Comparison of ENCODE assay signal across 14 cellular contexts in the genomic region with DNA sequence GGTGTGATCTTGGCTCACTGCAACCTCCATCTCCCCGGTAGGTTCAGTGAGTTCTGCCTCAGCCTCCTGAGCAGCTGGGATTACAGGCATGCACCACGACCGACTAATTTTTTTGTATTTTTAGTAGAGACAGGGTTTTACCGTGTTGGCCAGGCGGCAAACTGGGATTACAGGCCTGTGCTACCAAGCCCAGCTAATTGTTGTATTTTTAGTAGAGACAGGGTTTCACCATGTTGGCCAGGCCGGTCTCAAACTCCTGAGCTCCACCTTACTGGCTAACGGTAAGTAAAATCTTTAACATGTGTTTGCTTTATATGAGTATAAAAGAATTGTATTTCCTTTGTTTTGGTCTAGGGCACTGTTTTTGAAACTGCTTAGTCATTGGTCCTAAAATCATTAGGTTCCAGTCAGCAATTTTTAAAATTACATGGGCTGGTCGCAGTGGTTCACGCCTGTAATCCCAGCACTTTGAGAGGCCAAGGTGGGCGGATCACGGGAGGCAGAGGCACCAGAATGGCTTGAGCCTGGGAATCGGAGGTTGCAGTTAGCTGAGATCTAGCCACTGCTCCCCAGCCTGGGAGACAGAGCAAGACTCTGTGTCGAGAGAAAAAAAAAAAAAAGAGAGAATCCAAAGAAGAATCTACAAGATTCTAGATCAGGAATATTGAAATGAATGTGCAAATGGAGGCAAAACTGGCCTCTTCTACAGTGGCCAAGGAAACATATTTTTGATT. TPM values are rescaled to one million over a fixed set of nuclear protein-coding genes. Genes with fewer than 3 reads are reported as not detected.
DNase-seq lines count a peak whose midpoint lies in the region; ATAC-seq, FAIRE-seq and TF ChIP-seq lines count a peak whose summit lies in the region.
"Had no signal": no experiment of that assay in that cellular context is flagged by ENCODE, and none has a peak within 500 bp of the region (broad histone marks: within the 10 kb centered on the region; RNA-seq: fewer than 3 reads in every experiment).

No MANE protein-coding gene starts in this region.

- H3K4me1 ChIP-seq in A549 (peaks cover 25% of the 10 kb centered on the region), fibroblast of lung (ENCODE audit: control insufficient read depth, extremely low read depth, insufficient read depth, low read length) (peaks cover 3% of the 10 kb centered on the region)
- H3K4me1 ChIP-seq: colonic mucosa had no signal

- in situ Hi-C loops in G401 (cut with HindIII; ENCODE audit: low sequenced_read_pairs) = no loop called here

- H3K4me2 ChIP-seq in A549 (peak overlapping the region; percentile 20; the same call in 1 of the 3 replicates), fibroblast of lung (ENCODE audit: extremely low read depth, insufficient read depth, low read length) (no peak overlapping the region)

- DNase-seq in A549 (ENCODE audit: low read depth in 1 of 2, low spot score in 1 of 2) (no peak), EH (ENCODE audit: low read depth) (peak; percentile 11), WERI-Rb-1 (no peak), fibroblast of lung (ENCODE audit: low read depth in 2 of 2) (no peak), G401 (ENCODE audit: low spot score) (no peak), NCI-H82 (lab: John Stamatoyannopoulos, UW) (no peak), hypothalamus (lab: John Stamatoyannopoulos, UW) (no peak)
- DNase-seq: activated CD4-positive, alpha-beta T cell treated with anti-CD3 and anti-CD28 coated beads, Interleukin-2, amount 50 U/mL, for 4 hours; C1 segment of cervical spinal cord; colonic mucosa; NCI-H1048 had no signal

- POLR2A ChIA-PET in A549 (lab: Yijun Ruan, JAX) = interaction anchor here (0.9 to 1.0 kb wide), 2 partner anchors 10 kb away, joined by 3 read pairs; no protein-coding TSS in a partner anchor

- WGBS in A549 (ENCODE audit: missing lambda C conversion rate) = 78% methylated on average over 13 of the region's 13 CpGs

- H3K79me2 ChIP-seq in fibroblast of lung (ENCODE audit: control insufficient read depth, insufficient read depth, low read length) = peaks cover 11% of the 10 kb centered on the region

- H3K27me3 ChIP-seq in WERI-Rb-1 (ENCODE audit: insufficient read depth, low read depth, severe bottlenecking) (no peaks in the 10 kb centered on the region), fibroblast of lung (ENCODE audit: control insufficient read depth, insufficient read depth, low read length) (no peaks in the 10 kb centered on the region)
- H3K27me3 ChIP-seq: colonic mucosa had no signal

- TF ChIP-seq EP300 in A549 (IDR thresholded peaks at IDR 0.05) = no peak

- CTCF ChIA-PET in A549 (lab: Yijun Ruan, JAX) = interaction anchor here (0.5 to 14.3 kb wide), 9 partner anchors 9 to 265 kb away, joined by 3 to 87 read pairs (median 4); no protein-coding TSS in a partner anchor

- no peak overlapping the region for H3K9ac ChIP-seq in fibroblast of lung (ENCODE audit: insufficient read depth, low read length)

- H2AFZ ChIP-seq in fibroblast of lung (ENCODE audit: low read length) = no peak overlapping the region

- TF ChIP-seq POLR2A in A549 (IDR thresholded peaks at IDR 0.05; ENCODE audit: low read length) = no peak

- FAIRE-seq in A549 (lab: Jason Lieb, UNC) = no peak

- H3K4me3 ChIP-seq in A549 (no peak overlapping the region), WERI-Rb-1 (ENCODE audit: low read depth, low read length) (no peak overlapping the region), fibroblast of lung (replicated peaks in 1 of 4; ENCODE audit: control extremely low read depth in 1 of 4, insufficient read depth in 1 of 4, low read depth in 3 of 4, low read length in 4 of 4) (no peak overlapping the region)
- H3K4me3 ChIP-seq: colonic mucosa, HAP-1 had no signal

- H4K20me1 ChIP-seq in fibroblast of lung (ENCODE audit: control insufficient read depth, extremely low read depth, insufficient read depth, low read length) = no peaks in the 10 kb centered on the region

- H3K9me3 ChIP-seq in A549 = no peaks in the 10 kb centered on the region
- H3K9me3 ChIP-seq in WERI-Rb-1 (ENCODE audit: severe bottlenecking) = no peaks in the 10 kb centered on the region
- H3K9me3 ChIP-seq in fibroblast of lung (ENCODE audit: control insufficient read depth, insufficient read depth, low read depth, low read length) = no peaks in the 10 kb centered on the region
- H3K9me3 ChIP-seq: colonic mucosa, HAP-1 had no signal

- no peak for ATAC-seq in A549
- no peak for ATAC-seq in GM19455 (IDR thresholded peaks at IDR 0.05; ENCODE audit: unreplicated experiment)

- peak overlapping the region; percentile 51 to 75 for H3K27ac ChIP-seq in A549
- H3K27ac ChIP-seq in WERI-Rb-1 = peak overlapping the region; percentile 30
- peak overlapping the region; percentile 19 for H3K27ac ChIP-seq in fibroblast of lung (ENCODE audit: insufficient read depth, low read length)
- H3K27ac ChIP-seq: colonic mucosa had no signal

- TF ChIP-seq CTCF in A549 (IDR thresholded peaks at IDR 0.05) (no peak), WERI-Rb-1 (IDR thresholded peaks at IDR 0.05; ENCODE audit: low read depth, low read length) (no peak), fibroblast of lung (conservative IDR thresholded peaks at IDR 0.05 in 1 of 2, IDR thresholded peaks at IDR 0.05 in 1 of 2; ENCODE audit: low read depth in 1 of 2, low read length in 2 of 2) (no peak)

- TF ChIP-seq RAD21 in A549 (conservative IDR thresholded peaks at IDR 0.05 in 1 of 2, IDR thresholded peaks at IDR 0.05 in 1 of 2) = no peak

- H3K36me3 ChIP-seq in WERI-Rb-1 (peaks cover 13% of the 10 kb centered on the region), fibroblast of lung (ENCODE audit: control insufficient read depth, insufficient read depth, low read length) (peaks cover 4% of the 10 kb centered on the region)
- H3K36me3 ChIP-seq: colonic mucosa had no signal

TF ChIP-seq in A549, 52 proteins besides CTCF, POLR2A, EP300 and RAD21 (continues in another document):
- TF ChIP-seq MAFK (IDR thresholded peaks at IDR 0.05; ENCODE audit: partially characterized antibody) (peak; percentile 94), CEBPB (IDR thresholded peaks at IDR 0.05) (no peak), NFE2L2 (conservative IDR thresholded peaks at IDR 0.05; ENCODE audit: low read length) (peak; percentile 80)

RNA-seq across cellular contexts. Expression of a gene that starts 3.6 kb away (rescaled TPM):
- polyA plus RNA-seq in A549 (2011; rRNA removed) = 9.3 and 10.6 TPM in 2 replicates
- polyA plus RNA-seq in A549 (2012; cell fraction: cytosol; rRNA removed) = 25.4 and 33.8 TPM in 2 replicates
- polyA plus RNA-seq in A549 (2012; cell fraction: nucleus; rRNA removed) = 108 and 114 TPM in 2 replicates
- 20.5 to 22.5 TPM (median 22.3 TPM) in 3 replicates for polyA plus RNA-seq in A549 (2017; fragmentation: RNase III; extraction: RNeasy Plus Mini Kit Qiagen cat#74134 plus additional on column Dnase treatment)
- polyA minus RNA-seq in A549 (2011; rRNA and poly(A)+ RNA removed) = 6.8 and 12.8 TPM in 2 replicates
- 44.4 and 58.5 TPM in 2 replicates for total RNA-seq in fibroblast of lung
- 12.0 and 16.4 TPM in 2 replicates for polyA plus RNA-seq in fibroblast of lung
- polyA plus RNA-seq in fibroblast of lung (2012) = 18.7 and 24.0 TPM in 2 replicates
- polyA minus RNA-seq in fibroblast of lung (ENCODE audit: low replicate concordance) = 15.7 and 18.2 TPM in 2 replicates
- total RNA-seq in G401 (2014; rRNA removed; shearing (Covaris generic)) = 51.8 and 52.7 TPM in 2 replicates

RNA-seq across cellular contexts. Expression of a gene that starts 32.3 kb away (rescaled TPM):
- polyA plus RNA-seq in A549 (2011; rRNA removed) (22.7 and 23.2 TPM in 2 replicates), A549 (2017; fragmentation: RNase III; extraction: RNeasy Plus Mini Kit Qiagen cat#74134 plus additional on column Dnase treatment) (40.1 to 42.1 TPM (median 41.2 TPM) in 3 replicates), fibroblast of lung (18.1 and 21.2 TPM in 2 replicates)
- 67.8 and 89.3 TPM in 2 replicates for polyA plus RNA-seq in A549 (2012; cell fraction: cytosol; rRNA removed)
- polyA plus RNA-seq in A549 (2012; cell fraction: nucleus; rRNA removed) = 52.7 and 59.0 TPM in 2 replicates
- polyA minus RNA-seq in A549 (2011; rRNA and poly(A)+ RNA removed) = 6.4 and 7.4 TPM in 2 replicates
- 55.2 and 56.8 TPM in 2 replicates for total RNA-seq in fibroblast of lung
- polyA plus RNA-seq in fibroblast of lung (2012) = 42.6 and 42.8 TPM in 2 replicates
- polyA minus RNA-seq in fibroblast of lung (ENCODE audit: low replicate concordance) = 2.7 and 4.8 TPM in 2 replicates
- 91.6 and 137 TPM in 2 replicates for total RNA-seq in G401 (2014; rRNA removed; shearing (Covaris generic))

RNA-seq across cellular contexts. Expression of a gene that starts 48.7 kb away (rescaled TPM):
- polyA plus RNA-seq in A549 (2011; rRNA removed) = 0.28 and 0.35 TPM in 2 replicates
- polyA plus RNA-seq in A549 (2012; cell fraction: cytosol; rRNA removed) = 1.9 and 3.0 TPM in 2 replicates
- polyA plus RNA-seq in A549 (2012; cell fraction: nucleus; rRNA removed) = 7.3 and 11.0 TPM in 2 replicates
- polyA plus RNA-seq in A549 (2017; fragmentation: RNase III; extraction: RNeasy Plus Mini Kit Qiagen cat#74134 plus additional on column Dnase treatment) = 1.4 to 1.6 TPM (median 1.5 TPM) in 3 replicates
- polyA minus RNA-seq in A549 (2011; rRNA and poly(A)+ RNA removed) = 0.15 TPM in 1 of 2 replicates, not detected in the other
- not detected in 2 replicates for total RNA-seq in fibroblast of lung
- not detected in 2 replicates for polyA plus RNA-seq in fibroblast of lung
- 0.14 TPM in 1 of 2 replicates, not detected in the other for polyA plus RNA-seq in fibroblast of lung (2012)
- not detected in 2 replicates for polyA minus RNA-seq in fibroblast of lung (ENCODE audit: low replicate concordance)
- total RNA-seq in G401 (2014; rRNA removed; shearing (Covaris generic)) = 64.8 and 80.7 TPM in 2 replicates
- total RNA-seq: T-helper 1 cell treated with Interleukin-12 subunit alpha and Interleukin-12 subunit beta and Interleukin-4 antibody, amounts not matched to agents 30 ng/mL and 1 ng/mL, for 36 hours had no signal

RNA-seq across cellular contexts. Expression of a gene that starts 53.8 kb away (rescaled TPM):
- 8.0 and 9.0 TPM in 2 replicates for polyA plus RNA-seq in A549 (2011; rRNA removed)
- 22.4 and 35.8 TPM in 2 replicates for polyA plus RNA-seq in A549 (2012; cell fraction: cytosol; rRNA removed)
- polyA plus RNA-seq in A549 (2012; cell fraction: nucleus; rRNA removed) = 57.2 and 62.4 TPM in 2 replicates
- 17.5 to 18.6 TPM (median 18.5 TPM) in 3 replicates for polyA plus RNA-seq in A549 (2017; fragmentation: RNase III; extraction: RNeasy Plus Mini Kit Qiagen cat#74134 plus additional on column Dnase treatment)
- polyA minus RNA-seq in A549 (2011; rRNA and poly(A)+ RNA removed) = 7.6 and 9.4 TPM in 2 replicates
- 1.0 and 1.5 TPM in 2 replicates for total RNA-seq in fibroblast of lung
- polyA plus RNA-seq in fibroblast of lung = 3.0 and 8.7 TPM in 2 replicates
- 3.5 and 11.7 TPM in 2 replicates for polyA plus RNA-seq in fibroblast of lung (2012)
- polyA minus RNA-seq in fibroblast of lung (ENCODE audit: low replicate concordance) = 4.1 and 31.0 TPM in 2 replicates
- 29.0 and 43.4 TPM in 2 replicates for total RNA-seq in G401 (2014; rRNA removed; shearing (Covaris generic))

RNA-seq across cellular contexts. Expression of a gene that starts 57.4 kb away (rescaled TPM):
- polyA plus RNA-seq in A549 (2011; rRNA removed) = not detected in 2 replicates
- 0.08 and 0.12 TPM in 2 replicates for polyA plus RNA-seq in A549 (2012; cell fraction: cytosol; rRNA removed)
- 0.18 and 0.45 TPM in 2 replicates for polyA plus RNA-seq in A549 (2012; cell fraction: nucleus; rRNA removed)
- polyA plus RNA-seq in A549 (2017; fragmentation: RNase III; extraction: RNeasy Plus Mini Kit Qiagen cat#74134 plus additional on column Dnase treatment) = 0.10 to 0.33 TPM in 2 of 3 replicates, not detected in the other
- polyA minus RNA-seq in A549 (2011; rRNA and poly(A)+ RNA removed) = not detected in 2 replicates
- 0.17 TPM in 1 of 2 replicates, not detected in the other for total RNA-seq in fibroblast of lung
- not detected in 2 replicates for polyA plus RNA-seq in fibroblast of lung
- 0.13 TPM in 1 of 2 replicates, not detected in the other for polyA plus RNA-seq in fibroblast of lung (2012)
- not detected in 2 replicates for polyA minus RNA-seq in fibroblast of lung (ENCODE audit: low replicate concordance)
- not detected in 2 replicates for total RNA-seq in G401 (2014; rRNA removed; shearing (Covaris generic))
- total RNA-seq: T-helper 1 cell treated with Interleukin-12 subunit alpha and Interleukin-12 subunit beta and Interleukin-4 antibody, amounts not matched to agents 30 ng/mL and 1 ng/mL, for 36 hours had no signal

Comparison
In these comparisons a context has a peak if more than half of its experiments do, and no peak if none do; other contexts are left out.
1. RNA of a gene that starts 48.7 kb away (total RNA-seq): 64.8 to 80.7 TPM in G401; not detected in fibroblast of lung; every median in the first group is over 10 times any median in the second.
2. Peak in every context shown above with its lines, with median percentiles within 50 percentile points of each other: H3K27ac ChIP-seq.